ENCODE assay signal across 8 cellular contexts in the genomic region with DNA sequence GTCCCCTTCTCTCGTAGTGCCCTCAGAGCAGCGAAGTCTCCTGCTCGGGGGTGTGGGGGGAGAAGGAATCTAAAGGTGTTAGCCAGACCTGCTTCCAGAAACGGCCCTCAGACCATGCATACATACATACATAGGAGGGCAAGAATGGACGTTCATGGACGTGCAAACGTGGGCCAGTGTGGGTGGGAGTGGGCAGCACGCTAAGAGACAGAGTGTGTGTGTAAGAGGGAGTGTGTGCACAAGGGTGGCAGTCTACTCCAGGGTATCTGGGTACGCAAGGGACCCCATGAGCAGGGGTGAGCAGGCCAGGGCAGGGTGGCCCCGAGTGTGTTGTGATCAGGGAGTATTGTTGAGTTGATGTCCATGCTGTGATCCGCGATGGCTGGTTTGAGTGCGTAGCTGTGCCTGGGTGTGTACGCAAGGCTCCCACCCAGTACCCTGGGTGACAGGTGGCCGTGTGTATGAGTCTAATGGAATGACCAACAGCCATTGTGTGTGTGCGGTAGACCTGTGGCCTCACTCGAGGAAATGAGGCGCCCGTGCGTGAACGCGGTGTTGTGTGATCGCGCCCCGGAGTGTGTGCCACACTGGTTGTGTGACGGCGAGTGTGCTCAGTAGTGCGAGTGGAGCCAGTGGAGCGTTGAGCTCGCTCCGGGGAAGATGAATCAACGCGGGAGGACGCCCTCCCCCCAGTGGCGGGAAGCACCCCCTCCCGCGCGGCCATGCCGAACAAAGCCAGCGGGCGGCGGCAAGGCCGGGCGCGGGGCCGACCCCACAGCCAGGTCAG. TPM values are rescaled to one million over a fixed set of nuclear protein-coding genes. Genes with fewer than 3 reads are reported as not detected.
A peak's percentile ranks its signal among the peaks of the same experiment; 100 is the strongest.
DNase-seq lines count a peak whose midpoint lies in the region; ATAC-seq lines count a peak whose summit lies in the region.

No MANE protein-coding gene starts in this region.

- peaks cover 9% of the 10 kb centered on the region for H3K4me1 ChIP-seq in ACC112 (ENCODE audit: control insufficient read depth, insufficient read depth, low read length, unreplicated experiment)

- peak overlapping the region; percentile 80 for H3K4me3 ChIP-seq in ACC112 (ENCODE audit: low read depth, low read length)

- no peaks in the 10 kb centered on the region for H3K36me3 Mint-ChIP-seq in activated naive CD4-positive, alpha-beta T cell treated with anti-CD3 and anti-CD28 coated beads for 36 hours (ENCODE audit: low read depth)
- H3K36me3 Mint-ChIP-seq in immature natural killer cell = no peaks in the 10 kb centered on the region

- H3K36me3 ChIP-seq in ACC112 (ENCODE audit: insufficient read depth, low read length) = no peaks in the 10 kb centered on the region

- CTCF ChIA-PET in activated naive CD4-positive, alpha-beta T cell treated with anti-CD3 and anti-CD28 coated beads for 36 hours (lab: Charles Lee) = interaction anchor here (1.7 kb wide), 1 partner anchor 13 kb away, joined by 6 read pairs; no protein-coding TSS in a partner anchor

- H3K9me3 Mint-ChIP-seq in activated naive CD4-positive, alpha-beta T cell treated with anti-CD3 and anti-CD28 coated beads for 36 hours = no peaks in the 10 kb centered on the region
- H3K9me3 Mint-ChIP-seq in immature natural killer cell = peaks cover 0 to 1% (median 0%) of the 10 kb centered on the region in 6 donors

- peak overlapping the region; percentile 63 for H3K27ac Mint-ChIP-seq in activated naive CD4-positive, alpha-beta T cell treated with anti-CD3 and anti-CD28 coated beads for 36 hours
- peak overlapping the region in 5 of 6 donors; percentile 20 to 75 (median 52) for H3K27ac Mint-ChIP-seq in immature natural killer cell

- H2AFZ ChIP-seq in ACC112 (ENCODE audit: low read length, unreplicated experiment) = no peak overlapping the region

- H3K79me2 ChIP-seq in ACC112 (ENCODE audit: control insufficient read depth, insufficient read depth, low read length, unreplicated experiment) = no peaks in the 10 kb centered on the region

- peaks cover 7% of the 10 kb centered on the region for H3K4me1 Mint-ChIP-seq in activated naive CD4-positive, alpha-beta T cell treated with anti-CD3 and anti-CD28 coated beads for 36 hours (ENCODE audit: low read depth)
- peaks cover 10 to 15% of the 10 kb centered on the region in 2 donors for H3K4me1 Mint-ChIP-seq in immature natural killer cell

- H3K27me3 Mint-ChIP-seq in activated naive CD4-positive, alpha-beta T cell treated with anti-CD3 and anti-CD28 coated beads for 36 hours (ENCODE audit: low read depth) = peaks cover 24% of the 10 kb centered on the region
- H3K27me3 Mint-ChIP-seq in immature natural killer cell (ENCODE audit: low read depth in 3 of 3) = peaks cover 7 to 26% (median 20%) of the 10 kb centered on the region in 3 donors

- H3K4me3 Mint-ChIP-seq in activated naive CD4-positive, alpha-beta T cell treated with anti-CD3 and anti-CD28 coated beads for 36 hours = peak overlapping the region; percentile 89
- H3K4me3 Mint-ChIP-seq in immature natural killer cell = peak overlapping the region; percentile 85 to 94 (median 87)

- H3K27me3 ChIP-seq in ACC112 (ENCODE audit: insufficient read depth, low read length) = no peaks in the 10 kb centered on the region

- peak; percentile 12 for ATAC-seq in GM18858 (IDR thresholded peaks at IDR 0.05; ENCODE audit: unreplicated experiment)
- peak; percentile 10 for ATAC-seq in HG03521 (IDR thresholded peaks at IDR 0.05; ENCODE audit: unreplicated experiment)

- DNase-seq in activated naive CD4-positive, alpha-beta T cell treated with anti-CD3 and anti-CD28 coated beads for 36 hours = peak; percentile 26
- DNase-seq in immature natural killer cell = no peak
- no peak for DNase-seq in NCI-H226
- DNase-seq in NOMO-1 treated with dmso at 0.1 percent for 144 hours (lab: John Stamatoyannopoulos, UW; ENCODE audit: unreplicated experiment) = no peak

- intact Hi-C loops in activated naive CD4-positive, alpha-beta T cell treated with anti-CD3 and anti-CD28 coated beads for 36 hours (cut with micrococcal nuclease) = no loop called here

- H3K27ac ChIP-seq in ACC112 (ENCODE audit: low read depth, low read length) (no peak overlapping the region), temporal lobe (ENCODE audit: low read depth, low read length) (peak overlapping the region; percentile 33)

RNA-seq across cellular contexts. Expression of a gene that starts 0.8 kb away (rescaled TPM):
- 1 to 10 TPM; 1.4 to 1.5 TPM for total RNA-seq in activated naive CD4-positive, alpha-beta T cell treated with anti-CD3 and anti-CD28 coated beads for 36 hours
- under 1 TPM; 0.34 to 0.63 (median 0.46) TPM for polyA plus RNA-seq in immature natural killer cell
- 104 TPM for total RNA-seq in temporal lobe

RNA-seq across cellular contexts. Expression of a gene that starts 21.2 kb away (rescaled TPM):
- not detected for total RNA-seq in activated naive CD4-positive, alpha-beta T cell treated with anti-CD3 and anti-CD28 coated beads for 36 hours
- under 1 TPM in 1 of 3 donors, not detected in 2; 0.26 TPM for polyA plus RNA-seq in immature natural killer cell
- 15.7 TPM for total RNA-seq in temporal lobe

RNA-seq across cellular contexts. Expression of a gene that starts 21.3 kb away (rescaled TPM):
- not detected for total RNA-seq in activated naive CD4-positive, alpha-beta T cell treated with anti-CD3 and anti-CD28 coated beads for 36 hours
- polyA plus RNA-seq in immature natural killer cell = not detected
- total RNA-seq in temporal lobe = not detected

RNA-seq across cellular contexts. Expression of a gene that starts 38.2 kb away (rescaled TPM):
- total RNA-seq in activated naive CD4-positive, alpha-beta T cell treated with anti-CD3 and anti-CD28 coated beads for 36 hours = 10 to 100 TPM; 17.2 to 17.4 TPM
- polyA plus RNA-seq in immature natural killer cell = 10 to 100 TPM; 45.2 to 53.0 (median 49.4) TPM
- 21.4 TPM for total RNA-seq in temporal lobe

RNA-seq across cellular contexts. Expression of a gene that starts 60.0 kb away (rescaled TPM):
- under 1 TPM; 0.19 to 0.35 TPM for total RNA-seq in activated naive CD4-positive, alpha-beta T cell treated with anti-CD3 and anti-CD28 coated beads for 36 hours
- not detected for polyA plus RNA-seq in immature natural killer cell
- under 0.01 TPM for total RNA-seq in temporal lobe

Comparison
In these comparisons a context has a peak if more than half of its experiments do, and no peak if none do; other contexts are left out.
1. RNA of a gene that starts 0.8 kb away (total RNA-seq): 104 TPM in temporal lobe (single experiment); 1.4 to 1.5 TPM in activated naive CD4-positive, alpha-beta T cell treated with anti-CD3 and anti-CD28 coated beads for 36 hours; every median in the first group is over 10 times any median in the second.
2. RNA of a gene that starts 21.2 kb away (total RNA-seq): 15.7 TPM in temporal lobe (single experiment); not detected in activated naive CD4-positive, alpha-beta T cell treated with anti-CD3 and anti-CD28 coated beads for 36 hours; every median in the first group is over 10 times any median in the second.